Comparison of ENCODE assay signal across 1 cellular context in the genomic region with DNA sequence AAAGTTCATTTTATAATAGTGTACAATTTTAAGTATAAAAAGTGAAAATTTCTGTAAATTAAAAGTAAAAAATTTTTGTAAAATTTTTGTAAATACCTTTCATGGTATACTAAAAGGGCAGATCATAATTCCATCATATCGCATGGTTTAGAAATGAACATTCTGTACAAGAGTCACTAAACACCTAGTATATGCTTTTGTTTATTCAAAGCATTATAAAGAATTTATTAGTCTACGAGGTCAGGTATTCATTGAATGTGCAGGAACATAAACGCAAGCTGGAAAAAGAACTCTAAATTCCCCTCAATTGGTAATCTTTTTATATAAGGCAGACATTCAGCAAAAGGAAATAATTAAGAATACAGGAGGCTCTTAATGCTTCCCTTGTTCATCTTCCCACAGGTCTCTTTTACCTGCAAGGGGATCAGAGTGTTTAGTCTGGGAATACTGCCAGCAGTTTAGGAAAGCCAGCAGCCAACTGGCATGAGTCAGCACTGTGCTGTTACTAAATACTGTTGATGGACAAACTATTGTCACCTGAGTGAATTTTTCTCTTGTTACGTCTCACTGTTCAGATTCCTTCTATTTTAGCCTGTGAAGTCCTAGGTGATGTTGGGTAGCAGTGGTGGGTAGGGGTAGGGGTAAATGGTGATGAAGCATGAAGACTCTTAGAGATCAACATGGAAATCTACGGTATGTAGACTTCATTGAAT.
A peak's percentile ranks its signal among the peaks of the same experiment; 100 is the strongest.
TF ChIP-seq lines count a peak whose summit lies in the region.

No MANE protein-coding gene starts in this region.

TF ChIP-seq in HCT116, 20 proteins besides CTCF, POLR2A, EP300 and RAD21 (continued from another document):
- TF ChIP-seq, protein P1, sequence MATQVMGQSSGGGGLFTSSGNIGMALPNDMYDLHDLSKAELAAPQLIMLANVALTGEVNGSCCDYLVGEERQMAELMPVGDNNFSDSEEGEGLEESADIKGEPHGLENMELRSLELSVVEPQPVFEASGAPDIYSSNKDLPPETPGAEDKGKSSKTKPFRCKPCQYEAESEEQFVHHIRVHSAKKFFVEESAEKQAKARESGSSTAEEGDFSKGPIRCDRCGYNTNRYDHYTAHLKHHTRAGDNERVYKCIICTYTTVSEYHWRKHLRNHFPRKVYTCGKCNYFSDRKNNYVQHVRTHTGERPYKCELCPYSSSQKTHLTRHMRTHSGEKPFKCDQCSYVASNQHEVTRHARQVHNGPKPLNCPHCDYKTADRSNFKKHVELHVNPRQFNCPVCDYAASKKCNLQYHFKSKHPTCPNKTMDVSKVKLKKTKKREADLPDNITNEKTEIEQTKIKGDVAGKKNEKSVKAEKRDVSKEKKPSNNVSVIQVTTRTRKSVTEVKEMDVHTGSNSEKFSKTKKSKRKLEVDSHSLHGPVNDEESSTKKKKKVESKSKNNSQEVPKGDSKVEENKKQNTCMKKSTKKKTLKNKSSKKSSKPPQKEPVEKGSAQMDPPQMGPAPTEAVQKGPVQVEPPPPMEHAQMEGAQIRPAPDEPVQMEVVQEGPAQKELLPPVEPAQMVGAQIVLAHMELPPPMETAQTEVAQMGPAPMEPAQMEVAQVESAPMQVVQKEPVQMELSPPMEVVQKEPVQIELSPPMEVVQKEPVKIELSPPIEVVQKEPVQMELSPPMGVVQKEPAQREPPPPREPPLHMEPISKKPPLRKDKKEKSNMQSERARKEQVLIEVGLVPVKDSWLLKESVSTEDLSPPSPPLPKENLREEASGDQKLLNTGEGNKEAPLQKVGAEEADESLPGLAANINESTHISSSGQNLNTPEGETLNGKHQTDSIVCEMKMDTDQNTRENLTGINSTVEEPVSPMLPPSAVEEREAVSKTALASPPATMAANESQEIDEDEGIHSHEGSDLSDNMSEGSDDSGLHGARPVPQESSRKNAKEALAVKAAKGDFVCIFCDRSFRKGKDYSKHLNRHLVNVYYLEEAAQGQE (IDR thresholded peaks at IDR 0.05; ENCODE audit: low read depth) = no peak
- peak; percentile 85 for TF ChIP-seq FOSL1 (IDR thresholded peaks at IDR 0.05; ENCODE audit: low read depth)
